In the genomic region with DNA sequence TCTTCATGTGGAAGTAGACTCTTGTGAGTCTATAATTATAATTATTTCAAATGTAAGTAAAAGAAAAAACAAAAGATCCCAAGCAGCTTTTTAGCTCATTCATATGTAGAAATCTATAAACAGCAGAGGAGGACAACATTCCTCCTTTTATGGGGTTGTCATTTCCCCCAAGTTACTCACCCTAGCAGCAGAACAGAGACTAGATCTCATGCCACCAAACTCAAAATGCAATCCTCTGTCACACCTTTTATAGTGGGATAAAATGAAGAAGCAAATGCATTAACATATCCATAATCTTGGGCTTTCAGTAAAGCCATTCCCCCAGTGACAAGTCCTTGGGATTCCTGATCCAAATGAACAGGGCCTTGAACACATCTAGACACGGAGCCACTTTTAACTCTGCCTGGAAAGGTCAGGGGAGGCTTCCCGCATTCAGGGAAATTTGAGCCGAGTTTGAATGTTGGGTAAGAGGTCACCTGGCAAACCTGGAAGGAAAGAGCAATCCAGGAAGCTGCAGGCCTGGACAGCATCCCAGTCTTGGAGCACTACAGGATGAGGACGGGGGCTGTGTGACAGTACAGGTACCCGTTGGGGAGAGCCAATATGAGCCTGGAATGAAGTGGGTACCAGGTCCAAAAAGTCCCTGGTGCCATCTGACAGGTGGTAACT, we compare ENCODE assay signal across 9 cellular contexts.
DNase-seq lines count a peak whose midpoint lies in the region; ATAC-seq and TF ChIP-seq lines count a peak whose summit lies in the region.
"Had no signal": no experiment of that assay in that cellular context is flagged by ENCODE, and none has a peak within 500 bp of the region (broad histone marks: within the 10 kb centered on the region; RNA-seq: fewer than 3 reads in every experiment).

No MANE protein-coding gene starts in this region.

- H3K36me3 ChIP-seq in heart left ventricle = no peaks in the 10 kb centered on the region
- H3K36me3 ChIP-seq in right atrium auricular region = no peaks in the 10 kb centered on the region
- no peaks in the 10 kb centered on the region for H3K36me3 ChIP-seq in breast epithelium
- no peaks in the 10 kb centered on the region for H3K36me3 ChIP-seq in aorta (ENCODE audit: control insufficient read depth in 1 of 2, insufficient read depth in 2 of 2, low read length in 1 of 2)

- TF ChIP-seq CTCF in heart left ventricle (IDR thresholded peaks at IDR 0.05) (no peak), right atrium auricular region (IDR thresholded peaks at IDR 0.05) (no peak), breast epithelium (IDR thresholded peaks at IDR 0.05) (no peak)

- no peak overlapping the region for H3K4me3 Mint-ChIP-seq in natural killer cell treated with Interleukin-12 subunit alpha and Interleukin-12 subunit beta and Interleukin-15 and Interleukin-18, amount 100 ng/mL, for 72 hours
- H3K4me3 Mint-ChIP-seq: memory B cell had no signal

- H3K9me3 ChIP-seq in heart left ventricle = no peaks in the 10 kb centered on the region
- no peaks in the 10 kb centered on the region for H3K9me3 ChIP-seq in right atrium auricular region
- H3K9me3 ChIP-seq in breast epithelium = no peaks in the 10 kb centered on the region
- H3K9me3 ChIP-seq in aorta (ENCODE audit: control insufficient read depth, low read length) = no peaks in the 10 kb centered on the region

- peaks cover 3 to 25% of the 10 kb centered on the region in 2 donors for H3K27me3 Mint-ChIP-seq in natural killer cell treated with Interleukin-12 subunit alpha and Interleukin-12 subunit beta and Interleukin-15 and Interleukin-18, amount 100 ng/mL, for 72 hours

- no peaks in the 10 kb centered on the region for H3K36me3 Mint-ChIP-seq in natural killer cell treated with Interleukin-12 subunit alpha and Interleukin-12 subunit beta and Interleukin-15 and Interleukin-18, amount 100 ng/mL, for 72 hours
- H3K36me3 Mint-ChIP-seq: memory B cell had no signal

- whole genome bisulfite sequencing in heart left ventricle, 4 donors = 33 to 54% (median 36%) methylated on average over 5 of the region's 5 CpGs
- WGBS in aorta, 2 donors = 62% methylated on average over 5 of the region's 5 CpGs

- H3K4me1 ChIP-seq in heart left ventricle (peaks cover 9 to 58% (median 45%) of the 10 kb centered on the region in 12 donors), right atrium auricular region (peaks cover 0 to 33% of the 10 kb centered on the region in 2 donors), breast epithelium (no peaks in the 10 kb centered on the region), aorta (ENCODE audit: control insufficient read depth in 1 of 2, insufficient read depth in 2 of 2, low read length in 2 of 2) (peaks cover 2 to 18% of the 10 kb centered on the region in 2 donors)

- H3K27ac ChIP-seq in heart left ventricle = peak overlapping the region in 11 of 12 donors; percentile 16 to 74 (median 45)
- peak overlapping the region in 1 of 2 donors; percentile 1 for H3K27ac ChIP-seq in right atrium auricular region
- H3K27ac ChIP-seq in breast epithelium = peak overlapping the region; percentile 45 to 68
- H3K27ac ChIP-seq in aorta (ENCODE audit: low read depth in 1 of 2, low read length in 2 of 2) = peak overlapping the region; percentile 18 to 58

- H3K27ac Mint-ChIP-seq in natural killer cell treated with Interleukin-12 subunit alpha and Interleukin-12 subunit beta and Interleukin-15 and Interleukin-18, amount 100 ng/mL, for 72 hours = no peak overlapping the region
- H3K27ac Mint-ChIP-seq: memory B cell had no signal

- H3K27me3 ChIP-seq in heart left ventricle (no peaks in the 10 kb centered on the region), right atrium auricular region (no peaks in the 10 kb centered on the region), breast epithelium (no peaks in the 10 kb centered on the region), aorta (ENCODE audit: control insufficient read depth in 1 of 2, insufficient read depth in 2 of 2, low read length in 1 of 2) (no peaks in the 10 kb centered on the region)

- ATAC-seq in heart left ventricle (peak; percentile 33 to 73 (median 56)), left lobe of liver (peak; percentile 91), aorta (ENCODE audit: low FRiP score) (no peak), HG03432 (IDR thresholded peaks at IDR 0.05; ENCODE audit: unreplicated experiment) (no peak)
- ATAC-seq in natural killer cell treated with Interleukin-12 subunit alpha and Interleukin-12 subunit beta and Interleukin-15 and Interleukin-18, amount 100 ng/mL, for 72 hours = no peak

- peak in 3 of 5 donors; percentile 39 to 53 (median 51) for DNase-seq in heart left ventricle
- no peak for DNase-seq in right atrium auricular region (ENCODE audit: low spot score)
- DNase-seq in breast epithelium (ENCODE audit: low spot score in 2 of 2) = peak in 1 of 2 donors; percentile 30
- DNase-seq in left lobe of liver (ENCODE audit: low spot score) = peak; percentile 86
- DNase-seq in aorta = no peak
- DNase-seq in natural killer cell treated with Interleukin-12 subunit alpha and Interleukin-12 subunit beta and Interleukin-15 and Interleukin-18, amount 100 ng/mL, for 72 hours (ENCODE audit: low spot score) = no peak
- DNase-seq in posterior vena cava (ENCODE audit: low spot score) = no peak

- H3K4me3 ChIP-seq in heart left ventricle (no peak overlapping the region), right atrium auricular region (no peak overlapping the region), breast epithelium (no peak overlapping the region), aorta (ENCODE audit: low read length in 2 of 2) (no peak overlapping the region)

- no peaks in the 10 kb centered on the region for H3K4me1 Mint-ChIP-seq in natural killer cell treated with Interleukin-12 subunit alpha and Interleukin-12 subunit beta and Interleukin-15 and Interleukin-18, amount 100 ng/mL, for 72 hours (ENCODE audit: low read depth in 2 of 2)
- H3K4me1 Mint-ChIP-seq: memory B cell had no signal

- H3K9me3 Mint-ChIP-seq in natural killer cell treated with Interleukin-12 subunit alpha and Interleukin-12 subunit beta and Interleukin-15 and Interleukin-18, amount 100 ng/mL, for 72 hours = peaks cover 3% of the 10 kb centered on the region

- intact Hi-C loops in heart left ventricle (cut with DNase I) = loop anchor here in 4 of 10 donors (5.0 to 10.0 kb wide), 3 partner anchors 73 to 242 kb away; a partner anchor contains a TSS
- intact Hi-C loops in breast epithelium (cut with DNase I; ENCODE audit: low total_unique reads) = no loop called here
- intact Hi-C loops in aorta (cut with DNase I) = no loop called here
- intact Hi-C loops in posterior vena cava (cut with DNase I) = no loop called here

- TF ChIP-seq POLR2A in heart left ventricle (IDR thresholded peaks at IDR 0.05) = no peak
- no peak for TF ChIP-seq POLR2A in breast epithelium (IDR thresholded peaks at IDR 0.05)

Comparison
In these comparisons a context has a peak if more than half of its experiments do, and no peak if none do; other contexts are left out.
1. DNase-seq: peak in heart left ventricle (3 of 5) and left lobe of liver (single experiment); none in right atrium auricular region (single experiment), aorta (0 of 2), natural killer cell treated with Interleukin-12 subunit alpha and Interleukin-12 subunit beta and Interleukin-15 and Interleukin-18, amount 100 ng/mL, for 72 hours (single experiment) and posterior vena cava (single experiment).
2. ATAC-seq: peak in heart left ventricle (4 of 4) and left lobe of liver (single experiment); none in aorta (single experiment), natural killer cell treated with Interleukin-12 subunit alpha and Interleukin-12 subunit beta and Interleukin-15 and Interleukin-18, amount 100 ng/mL, for 72 hours (0 of 2) and HG03432 (single experiment).